In the genomic region with DNA sequence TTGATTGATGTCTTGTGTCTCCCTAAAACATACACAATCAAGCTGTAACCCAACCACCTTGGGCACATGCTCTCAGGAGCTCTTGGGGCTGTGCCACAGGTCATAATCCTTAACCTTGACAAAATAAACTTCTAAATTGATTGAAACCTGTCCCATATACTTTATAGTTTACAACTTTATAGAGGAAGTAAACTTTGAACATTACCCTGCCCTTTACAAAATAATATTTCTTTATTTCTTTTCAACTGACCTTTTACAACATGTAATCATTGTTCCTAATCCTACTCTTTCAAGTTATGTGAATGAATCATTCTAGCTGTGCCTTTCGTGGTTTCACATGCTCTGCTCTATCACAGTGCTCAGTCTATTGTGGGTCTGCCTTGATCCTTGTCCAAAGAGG, we compare ENCODE assay signal across 17 cellular contexts.
DNase-seq lines count a peak whose midpoint lies in the region; ATAC-seq and TF ChIP-seq lines count a peak whose summit lies in the region.
"Had no signal": no experiment of that assay in that cellular context is flagged by ENCODE, and none has a peak within 500 bp of the region (broad histone marks: within the 10 kb centered on the region; RNA-seq: fewer than 3 reads in every experiment).

No MANE protein-coding gene starts in this region.

- H3K36me3 Mint-ChIP-seq in brain = no peaks in the 10 kb centered on the region
- H3K36me3 Mint-ChIP-seq in activated naive CD4-positive, alpha-beta T cell treated with anti-CD3 and anti-CD28 coated beads for 36 hours (ENCODE audit: low read depth) = no peaks in the 10 kb centered on the region
- H3K36me3 Mint-ChIP-seq in activated CD8-positive, alpha-beta memory T cell treated with anti-CD3 and anti-CD28 coated beads, Interleukin-2, amount 10 ng/mL, durations not matched to agents 7 days and 5 days = no peaks in the 10 kb centered on the region
- H3K36me3 Mint-ChIP-seq: stimulated activated memory B cell treated with anti-CD40 and anti-IgM and Interleukin-4, amounts not matched to agents 10 μg/mL and 1 μg/mL and 100 μg/mL, for 72 hours; WTC11 had no signal

- no peak for TF ChIP-seq CTCF in brain (conservative IDR thresholded peaks at IDR 0.05)

- ATAC-seq in stimulated activated naive CD8-positive, alpha-beta T cell treated with anti-CD3 and anti-CD28 coated beads, Interleukin-15, Interleukin-2, amounts not matched to agents 100 U/mL and 50 U/mL, for 24 hours = peak; percentile 47
- ATAC-seq in HG03108 (IDR thresholded peaks at IDR 0.05; ENCODE audit: unreplicated experiment) = no peak
- ATAC-seq in activated CD8-positive, alpha-beta memory T cell treated with anti-CD3 and anti-CD28 coated beads, Interleukin-2, amount 10 ng/mL, durations not matched to agents 7 days and 5 days = no peak
- ATAC-seq: A549; stimulated activated memory B cell treated with anti-CD40 and anti-IgM and Interleukin-4, amounts not matched to agents 10 μg/mL and 1 μg/mL and 100 μg/mL, for 72 hours; WTC11 had no signal

- H3K9me3 Mint-ChIP-seq in brain = peaks cover 0 to 3% (median 0%) of the 10 kb centered on the region in 5 experiments
- no peaks in the 10 kb centered on the region for H3K9me3 Mint-ChIP-seq in activated naive CD4-positive, alpha-beta T cell treated with anti-CD3 and anti-CD28 coated beads for 36 hours
- H3K9me3 Mint-ChIP-seq in activated CD8-positive, alpha-beta memory T cell treated with anti-CD3 and anti-CD28 coated beads, Interleukin-2, amount 10 ng/mL, durations not matched to agents 7 days and 5 days (ENCODE audit: low read depth) = peaks cover 1% of the 10 kb centered on the region
- H3K9me3 Mint-ChIP-seq: stimulated activated memory B cell treated with anti-CD40 and anti-IgM and Interleukin-4, amounts not matched to agents 10 μg/mL and 1 μg/mL and 100 μg/mL, for 72 hours had no signal

- intact Hi-C loops in activated naive CD4-positive, alpha-beta T cell treated with anti-CD3 and anti-CD28 coated beads for 36 hours (cut with micrococcal nuclease) = no loop called here

- H3K4me1 Mint-ChIP-seq in brain = peaks cover 54% of the 10 kb centered on the region
- H3K4me1 Mint-ChIP-seq in activated naive CD4-positive, alpha-beta T cell treated with anti-CD3 and anti-CD28 coated beads for 36 hours (ENCODE audit: low read depth) = peaks cover 20% of the 10 kb centered on the region
- H3K4me1 Mint-ChIP-seq in activated CD8-positive, alpha-beta memory T cell treated with anti-CD3 and anti-CD28 coated beads, Interleukin-2, amount 10 ng/mL, durations not matched to agents 7 days and 5 days = peaks cover 24% of the 10 kb centered on the region

- H3K27ac Mint-ChIP-seq in brain = peak overlapping the region; percentile 60 to 97 (median 94)
- H3K27ac Mint-ChIP-seq in activated naive CD4-positive, alpha-beta T cell treated with anti-CD3 and anti-CD28 coated beads for 36 hours = no peak overlapping the region
- H3K27ac Mint-ChIP-seq in activated CD8-positive, alpha-beta memory T cell treated with anti-CD3 and anti-CD28 coated beads, Interleukin-2, amount 10 ng/mL, durations not matched to agents 7 days and 5 days = no peak overlapping the region
- H3K27ac Mint-ChIP-seq: stimulated activated memory B cell treated with anti-CD40 and anti-IgM and Interleukin-4, amounts not matched to agents 10 μg/mL and 1 μg/mL and 100 μg/mL, for 72 hours; WTC11 had no signal

- CTCF ChIA-PET in activated naive CD4-positive, alpha-beta T cell treated with anti-CD3 and anti-CD28 coated beads for 36 hours (lab: Charles Lee) = no interaction called here
- CTCF ChIA-PET in activated CD8-positive, alpha-beta memory T cell treated with anti-CD3 and anti-CD28 coated beads, Interleukin-2, amount 10 ng/mL, durations not matched to agents 7 days and 5 days (lab: Charles Lee) = no interaction called here

- H3K27me3 Mint-ChIP-seq in brain = peaks cover 4% of the 10 kb centered on the region
- no peaks in the 10 kb centered on the region for H3K27me3 Mint-ChIP-seq in activated naive CD4-positive, alpha-beta T cell treated with anti-CD3 and anti-CD28 coated beads for 36 hours (ENCODE audit: low read depth)
- H3K27me3 Mint-ChIP-seq in activated CD8-positive, alpha-beta memory T cell treated with anti-CD3 and anti-CD28 coated beads, Interleukin-2, amount 10 ng/mL, durations not matched to agents 7 days and 5 days = no peaks in the 10 kb centered on the region

- DNase-seq in NCI-H2227 (lab: John Stamatoyannopoulos, UW; ENCODE audit: unreplicated experiment) = peak; percentile 31
- DNase-seq in NCI-H2227 treated with DMSO at 0.1 percent for 48 hours (lab: John Stamatoyannopoulos, UW) = no peak
- DNase-seq in left kidney (ENCODE audit: low read depth, low spot score) = peak; percentile 23
- no peak for DNase-seq in stimulated activated naive CD8-positive, alpha-beta T cell treated with anti-CD3 and anti-CD28 coated beads, Interleukin-15, Interleukin-2, amounts not matched to agents 100 U/mL and 50 U/mL, for 24 hours
- DNase-seq in activated naive CD4-positive, alpha-beta T cell treated with anti-CD3 and anti-CD28 coated beads for 36 hours = no peak
- DNase-seq in activated CD8-positive, alpha-beta memory T cell treated with anti-CD3 and anti-CD28 coated beads, Interleukin-2, amount 10 ng/mL, durations not matched to agents 7 days and 5 days = no peak
- DNase-seq: activated gamma-delta T cell treated with Interleukin-2 at 50 U/mL for 16 hours; effector CD4-positive, alpha-beta T cell; MM.1S; NCI-H2029 treated with DMSO at 0.1 percent for 48 hours; NCI-H748 treated with DMSO at 0.1 percent for 48 hours; occipital lobe had no signal

- peak overlapping the region in 1 of 5 experiments; percentile 49 for H3K4me3 Mint-ChIP-seq in brain
- no peak overlapping the region for H3K4me3 Mint-ChIP-seq in activated naive CD4-positive, alpha-beta T cell treated with anti-CD3 and anti-CD28 coated beads for 36 hours
- no peak overlapping the region for H3K4me3 Mint-ChIP-seq in activated CD8-positive, alpha-beta memory T cell treated with anti-CD3 and anti-CD28 coated beads, Interleukin-2, amount 10 ng/mL, durations not matched to agents 7 days and 5 days
- H3K4me3 Mint-ChIP-seq: stimulated activated memory B cell treated with anti-CD40 and anti-IgM and Interleukin-4, amounts not matched to agents 10 μg/mL and 1 μg/mL and 100 μg/mL, for 72 hours; WTC11 had no signal

Comparison
In these comparisons a context has a peak if more than half of its experiments do, and no peak if none do; other contexts are left out.
1. DNase-seq: peak in NCI-H2227 (single experiment) and left kidney (single experiment); none in NCI-H2227 treated with DMSO at 0.1 percent for 48 hours (single experiment), stimulated activated naive CD8-positive, alpha-beta T cell treated with anti-CD3 and anti-CD28 coated beads, Interleukin-15, Interleukin-2, amounts not matched to agents 100 U/mL and 50 U/mL, for 24 hours (single experiment), activated naive CD4-positive, alpha-beta T cell treated with anti-CD3 and anti-CD28 coated beads for 36 hours (single experiment) and activated CD8-positive, alpha-beta memory T cell treated with anti-CD3 and anti-CD28 coated beads, Interleukin-2, amount 10 ng/mL, durations not matched to agents 7 days and 5 days (single experiment).
2. H3K27ac Mint-ChIP-seq: peak in brain (5 of 5); none in activated naive CD4-positive, alpha-beta T cell treated with anti-CD3 and anti-CD28 coated beads for 36 hours (single experiment) and activated CD8-positive, alpha-beta memory T cell treated with anti-CD3 and anti-CD28 coated beads, Interleukin-2, amount 10 ng/mL, durations not matched to agents 7 days and 5 days (single experiment).